15 cellular contexts compared by ENCODE assay signal in the genomic region with DNA sequence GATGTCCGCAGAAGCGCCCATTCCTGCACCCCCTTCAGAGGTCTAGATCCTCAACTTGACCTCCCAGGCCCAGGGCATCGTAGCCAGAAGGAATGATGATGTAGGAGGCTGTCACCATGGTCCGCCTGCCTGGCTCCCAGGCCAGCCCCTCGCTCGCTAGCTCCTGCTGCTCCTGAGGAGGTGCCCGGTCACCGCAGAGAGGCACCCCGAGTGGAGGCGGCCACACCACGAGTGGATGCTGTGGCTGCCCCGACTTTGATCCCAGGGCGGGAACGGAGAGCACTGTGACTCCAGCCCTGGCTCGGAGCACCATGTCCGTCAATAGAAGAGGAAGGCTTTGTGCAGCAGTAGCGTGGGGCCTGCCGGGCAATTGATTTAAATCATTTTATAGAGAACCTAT.
DNase-seq lines count a peak whose midpoint lies in the region; ATAC-seq and TF ChIP-seq lines count a peak whose summit lies in the region.
"Had no signal": no experiment of that assay in that cellular context is flagged by ENCODE, and none has a peak within 500 bp of the region (broad histone marks: within the 10 kb centered on the region; RNA-seq: fewer than 3 reads in every experiment).

No MANE protein-coding gene starts in this region.

- DNase-seq in IMR-90, result no peak
- no peak for DNase-seq in mesothelial cell of epicardium (ENCODE audit: low spot score in 2 of 2, unreplicated experiment in 2 of 2)
- DNase-seq in trophoblast cell, result no peak
- no peak for DNase-seq in putamen (ENCODE audit: low spot score)
- no peak for DNase-seq in heart right ventricle
- DNase-seq in NCI-H2171 treated with DMSO at 0.1 percent for 48 hours (lab: John Stamatoyannopoulos, UW), result no peak
- DNase-seq: DMS79 treated with DMSO at 0.1 percent for 48 hours, GF-D8, HCEC 1CT had no signal

- no peak for TF ChIP-seq RAD21 in IMR-90 (IDR thresholded peaks at IDR 0.05; ENCODE audit: low read length)

- H2BK5ac ChIP-seq in IMR-90 (ENCODE audit: low read depth, low read length, poor library complexity, severe bottlenecking) (no peak overlapping the region), trophoblast cell (ENCODE audit: low read depth, low read length, poor library complexity) (no peak overlapping the region)

- POLR2A ChIA-PET in IMR-90 (lab: Charles Lee; ENCODE audit: unreplicated experiment), result no interaction called here

- intact Hi-C loops in IMR-90 (cut with micrococcal nuclease), result no loop called here
- intact Hi-C loops in heart right ventricle (cut with DNase I), result no loop called here

- H4K91ac ChIP-seq in IMR-90 (ENCODE audit: insufficient read depth, low read depth, low read length) (no peak overlapping the region), trophoblast cell (ENCODE audit: low read depth, low read length) (peak overlapping the region; percentile 46)

- H4K8ac ChIP-seq in IMR-90 (ENCODE audit: low read depth in 2 of 2, low read length in 2 of 2) (no peak overlapping the region), trophoblast cell (ENCODE audit: low read depth, low read length) (no peak overlapping the region)

- H3K27me3 ChIP-seq in BLaER1 treated with 17β-estradiol and CSF1 and Interleukin-3, amounts not matched to agents 10 nM and 100 nM, result peaks cover 0 to 12% (median 0%) of the 10 kb centered on the region in 11 experiments; a peak in 1 of 22 replicates
- H3K27me3 ChIP-seq in IMR-90 (ENCODE audit: control insufficient read depth, insufficient read depth, low read length) (no peaks in the 10 kb centered on the region), trophoblast cell (ENCODE audit: insufficient read depth, low read length) (no peaks in the 10 kb centered on the region), heart right ventricle (no peaks in the 10 kb centered on the region)

- no peak for TF ChIP-seq POLR2A in IMR-90 (IDR thresholded peaks at IDR 0.05; ENCODE audit: low read depth, low read length)

- CTCF ChIA-PET in IMR-90 (lab: Yijun Ruan, JAX), result no interaction called here

- H3K56ac ChIP-seq in IMR-90 (ENCODE audit: extremely low read depth, insufficient read depth, low read length), result no peak overlapping the region

- H3K4me1 Mint-ChIP-seq in mesothelial cell of epicardium, result peaks cover 27% of the 10 kb centered on the region
- H3K4me1 Mint-ChIP-seq: CD14-positive monocyte had no signal

- dilution Hi-C loops in IMR-90 (cut with HindIII; ENCODE audit: low sequenced_read_pairs, unreplicated experiment), result no loop called here

- TF ChIP-seq CTCF in IMR-90 (conservative IDR thresholded peaks at IDR 0.05; ENCODE audit: low read depth, low read length) (no peak), mesothelial cell of epicardium (IDR thresholded peaks at IDR 0.05; ENCODE audit: unreplicated experiment) (no peak), heart right ventricle (IDR thresholded peaks at IDR 0.05) (no peak)

- no TSS peak for BruUV-seq in IMR-90 (replicated peaks; lab: Mats Ljungman, UMichigan)

- peaks cover 34 to 96% (median 83%) of the 10 kb centered on the region in 10 experiments for H3K4me1 ChIP-seq in BLaER1 treated with 17β-estradiol and CSF1 and Interleukin-3, amounts not matched to agents 10 nM and 100 nM
- H3K4me1 ChIP-seq in IMR-90 (ENCODE audit: control insufficient read depth, insufficient read depth, low read length), result peaks cover 10% of the 10 kb centered on the region; the same call in 1 of the 2 replicates
- H3K4me1 ChIP-seq in trophoblast cell (ENCODE audit: control insufficient read depth in 1 of 2, insufficient read depth in 2 of 2, low read length in 2 of 2), result peaks cover 17 to 23% of the 10 kb centered on the region in 2 experiments
- H3K4me1 ChIP-seq in heart right ventricle, result peaks cover 6 to 38% (median 26%) of the 10 kb centered on the region in 9 donors

- no peak overlapping the region for H3K4ac ChIP-seq in IMR-90 (ENCODE audit: low read depth, low read length)
- H3K4ac ChIP-seq in trophoblast cell (ENCODE audit: low read depth, low read length), result no peak overlapping the region

- H3K27ac Mint-ChIP-seq in mesothelial cell of epicardium, result peak overlapping the region; percentile 72
- H3K27ac Mint-ChIP-seq: CD14-positive monocyte; CD4-positive, alpha-beta T cell; GM23338 had no signal

- H2AK5ac ChIP-seq in IMR-90 (ENCODE audit: low read depth, low read length) (no peak overlapping the region), trophoblast cell (ENCODE audit: low read length) (no peak overlapping the region)

- H2BK20ac ChIP-seq in IMR-90 (ENCODE audit: low read depth, low read length), result no peak overlapping the region

- peak overlapping the region; percentile 7 for H2BK12ac ChIP-seq in trophoblast cell (ENCODE audit: low read length)

- H2BK120ac ChIP-seq in IMR-90 (ENCODE audit: low read depth, low read length) (no peak overlapping the region), trophoblast cell (ENCODE audit: insufficient read depth, low read length, poor library complexity) (no peak overlapping the region)

- H3K9me1 ChIP-seq in IMR-90 (ENCODE audit: insufficient read depth, low read length), result 0 out of 2 replicates have a peak, but pooled peaks cover 6% of the 10 kb centered on the region

- H3K27ac ChIP-seq in BLaER1 treated with 17β-estradiol and CSF1 and Interleukin-3, amounts not matched to agents 10 nM and 100 nM, result peak overlapping the region in 1 of 11 experiments; percentile 10; a peak in 2 of 22 replicates
- H3K27ac ChIP-seq in IMR-90 (ENCODE audit: insufficient read depth, low read length), result no peak overlapping the region
- H3K27ac ChIP-seq in trophoblast cell (ENCODE audit: low read depth, low read length), result no peak overlapping the region
- no peak overlapping the region for H3K27ac ChIP-seq in heart right ventricle

- no CpG with 5 or more reads among the region's 18 CpGs for WGBS in IMR-90 (ENCODE audit: extremely low coverage in 2 of 2, insufficient read length in 1 of 2), 2 experiments
- WGBS in trophoblast cell (ENCODE audit: extremely low coverage, insufficient coverage, insufficient read length), result no CpG with 5 or more reads among the region's 18 CpGs
- 95 to 96% methylated on average over 18 of the region's 18 CpGs for WGBS in heart right ventricle, 2 donors

- H3K4me3 ChIP-seq in BLaER1 treated with 17β-estradiol and CSF1 and Interleukin-3, amounts not matched to agents 10 nM and 100 nM, result no peak overlapping the region
- H3K4me3 ChIP-seq in IMR-90 (ENCODE audit: insufficient read depth, low read depth, low read length) (no peak overlapping the region), trophoblast cell (ENCODE audit: low read depth, low read length) (no peak overlapping the region), heart right ventricle (no peak overlapping the region)
- H3K4me3 ChIP-seq: GM23338 had no signal

- peak overlapping the region; percentile 59 for H2AK9ac ChIP-seq in IMR-90 (replicated peaks; ENCODE audit: low read depth, low read length, poor library complexity)

- no peak overlapping the region for H3K14ac ChIP-seq in IMR-90 (replicated peaks; ENCODE audit: low read depth, low read length)
- H3K14ac ChIP-seq in trophoblast cell (ENCODE audit: low read length), result no peak overlapping the region

- H3K9ac ChIP-seq in BLaER1 treated with 17β-estradiol and CSF1 and Interleukin-3, amounts not matched to agents 10 nM and 100 nM, result peak overlapping the region in 1 of 11 experiments; percentile 37; a peak in 1 of 22 replicates
- H3K9ac ChIP-seq in IMR-90 (ENCODE audit: low read depth, low read length) (no peak overlapping the region), trophoblast cell (ENCODE audit: low read length) (no peak overlapping the region)

- peaks cover 8% of the 10 kb centered on the region for H3K79me2 ChIP-seq in trophoblast cell (ENCODE audit: control insufficient read depth, insufficient read depth, low read length, poor library complexity)

- peak overlapping the region; percentile 4 to 98 (median 94); a peak in 19 of 22 replicates for H3K4me2 ChIP-seq in BLaER1 treated with 17β-estradiol and CSF1 and Interleukin-3, amounts not matched to agents 10 nM and 100 nM
- no peak overlapping the region for H3K4me2 ChIP-seq in IMR-90 (ENCODE audit: low read depth, low read length)
- no peak overlapping the region for H3K4me2 ChIP-seq in trophoblast cell (ENCODE audit: low read length)
- H3K4me2 ChIP-seq: GM23338 had no signal

- no peak overlapping the region for H2BK15ac ChIP-seq in IMR-90 (ENCODE audit: low read depth, low read length)

- H3K36me3 Mint-ChIP-seq in mesothelial cell of epicardium, result no peaks in the 10 kb centered on the region
- H3K36me3 Mint-ChIP-seq: CD14-positive monocyte; CD8-positive, alpha-beta memory T cell had no signal

- H3K9me3 ChIP-seq in BLaER1 treated with 17β-estradiol and CSF1 and Interleukin-3, amounts not matched to agents 10 nM and 100 nM (replicated peaks in 1 of 11), result no peaks in the 10 kb centered on the region
- H3K9me3 ChIP-seq in IMR-90 (ENCODE audit: control insufficient read depth, insufficient read depth, low read length), result no peaks in the 10 kb centered on the region
- H3K9me3 ChIP-seq in trophoblast cell (ENCODE audit: insufficient read depth, low read depth, low read length), result peaks cover 3% of the 10 kb centered on the region
- no peaks in the 10 kb centered on the region for H3K9me3 ChIP-seq in heart right ventricle

- H3K79me1 ChIP-seq in IMR-90 (ENCODE audit: low read depth in 1 of 2, low read length in 2 of 2), result peaks cover 3 to 22% of the 10 kb centered on the region in 2 experiments; a peak in 3 of 4 replicates
- peaks cover 20% of the 10 kb centered on the region for H3K79me1 ChIP-seq in trophoblast cell (ENCODE audit: low read length)

- H3K18ac ChIP-seq in IMR-90 (ENCODE audit: low read depth, low read length) (no peak overlapping the region), trophoblast cell (ENCODE audit: low read length) (no peak overlapping the region)

- no peak overlapping the region for H4K12ac ChIP-seq in trophoblast cell (ENCODE audit: low read depth, low read length)

- in situ Hi-C loops in IMR-90 (cut with MboI; ENCODE audit: low sequenced_read_pairs), result no loop called here

- H4K20me1 ChIP-seq in BLaER1 treated with 17β-estradiol and CSF1 and Interleukin-3, amounts not matched to agents 10 nM and 100 nM, result peaks cover 0 to 21% (median 0%) of the 10 kb centered on the region in 11 experiments; a peak in 3 of 22 replicates
- peaks cover 42% of the 10 kb centered on the region for H4K20me1 ChIP-seq in IMR-90 (ENCODE audit: insufficient read depth, low read length)

- H4K5ac ChIP-seq in IMR-90 (ENCODE audit: low read depth, low read length), result no peak overlapping the region

- no peak overlapping the region for H3K4me3 Mint-ChIP-seq in mesothelial cell of epicardium
- H3K4me3 Mint-ChIP-seq: CD14-positive monocyte; CD4-positive, alpha-beta T cell; GM23338 had no signal

- H3K9me3 Mint-ChIP-seq in mesothelial cell of epicardium, result no peaks in the 10 kb centered on the region
- H3K9me3 Mint-ChIP-seq: CD4-positive, alpha-beta T cell; CD8-positive, alpha-beta memory T cell; GM23338 had no signal

- ATAC-seq in IMR-90 (ENCODE audit: low read depth) (no peak), heart right ventricle (no peak), HG03135 (IDR thresholded peaks at IDR 0.05; ENCODE audit: unreplicated experiment) (no peak)

- H2AFZ ChIP-seq in IMR-90 (replicated peaks; ENCODE audit: low read length, poor library complexity) (peak overlapping the region; percentile 7), trophoblast cell (ENCODE audit: insufficient read depth, low read length, poor library complexity) (no peak overlapping the region)
- H2AFZ ChIP-seq: GM23338 had no signal

- H3K36me3 ChIP-seq in BLaER1 treated with 17β-estradiol and CSF1 and Interleukin-3, amounts not matched to agents 10 nM and 100 nM, result no peaks in the 10 kb centered on the region
- H3K36me3 ChIP-seq in IMR-90 (ENCODE audit: control insufficient read depth, insufficient read depth, low read length), result no peaks in the 10 kb centered on the region
- H3K36me3 ChIP-seq in trophoblast cell (ENCODE audit: control insufficient read depth in 1 of 2, insufficient read depth in 2 of 2, low read length in 2 of 2), result no peaks in the 10 kb centered on the region
- H3K36me3 ChIP-seq in heart right ventricle, result no peaks in the 10 kb centered on the region

- H3K23ac ChIP-seq in IMR-90 (ENCODE audit: low read depth, low read length) (no peak overlapping the region), trophoblast cell (ENCODE audit: low read length) (no peak overlapping the region)

- no peaks in the 10 kb centered on the region for H3K27me3 Mint-ChIP-seq in mesothelial cell of epicardium (ENCODE audit: low read depth)
- H3K27me3 Mint-ChIP-seq: CD4-positive, alpha-beta T cell; CD8-positive, alpha-beta memory T cell had no signal

Comparison
In these comparisons a context has a peak if more than half of its experiments do, and no peak if none do; other contexts are left out.
1. H3K4me2 ChIP-seq: peak in BLaER1 treated with 17β-estradiol and CSF1 and Interleukin-3, amounts not matched to agents 10 nM and 100 nM (11 of 11); none in IMR-90 (single experiment) and trophoblast cell (single experiment).